Comparison of ENCODE assay signal across 14 cellular contexts in the genomic region with DNA sequence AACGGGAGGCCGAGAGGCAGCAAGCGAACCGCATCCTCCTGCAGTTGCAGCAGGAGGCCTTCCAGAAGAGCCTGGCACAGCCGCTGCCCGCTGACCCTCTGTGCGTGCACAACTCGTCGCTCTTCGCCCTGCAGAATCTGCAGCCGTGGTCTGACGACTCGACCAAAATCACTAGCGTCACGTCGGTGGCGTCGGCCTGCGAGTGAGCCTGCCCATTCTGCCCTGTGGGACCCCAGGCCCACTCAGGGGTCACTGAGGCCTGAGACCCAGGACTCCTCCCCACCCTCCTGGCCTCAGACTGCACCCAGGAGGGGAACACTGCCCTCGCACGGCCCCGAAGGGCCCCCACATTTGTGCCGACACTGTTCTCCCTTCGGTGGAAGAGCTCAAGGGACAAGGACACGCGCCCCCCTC. TPM values are rescaled to one million over a fixed set of nuclear protein-coding genes. Genes with fewer than 3 reads are reported as not detected.
DNase-seq lines count a peak whose midpoint lies in the region; TF ChIP-seq lines count a peak whose summit lies in the region.
"Had no signal": no experiment of that assay in that cellular context is flagged by ENCODE, and none has a peak within 500 bp of the region (broad histone marks: within the 10 kb centered on the region; RNA-seq: fewer than 3 reads in every experiment).

No MANE protein-coding gene starts in this region.

- no peak overlapping the region for H3K27ac ChIP-seq in osteoblast (ENCODE audit: low read depth, low read length)
- H3K27ac ChIP-seq: BLaER1, HL-60 had no signal

- H3K36me3 ChIP-seq in iPS-15b (ENCODE audit: control insufficient read depth, insufficient read depth, low read length) (no peaks in the 10 kb centered on the region), osteoblast (ENCODE audit: insufficient read depth, low read length) (no peaks in the 10 kb centered on the region)
- H3K36me3 ChIP-seq: BLaER1 had no signal

- no peaks in the 10 kb centered on the region for H3K79me2 ChIP-seq in osteoblast (ENCODE audit: insufficient read depth, low read length)

- no peaks in the 10 kb centered on the region for H3K9me3 ChIP-seq in iPS-15b (ENCODE audit: control insufficient read depth, insufficient read depth, low read length)
- no peaks in the 10 kb centered on the region for H3K9me3 ChIP-seq in osteoblast (ENCODE audit: low read depth, low read length)
- H3K9me3 ChIP-seq: BLaER1 had no signal

- H3K4me1 ChIP-seq in iPS-15b (ENCODE audit: control insufficient read depth, insufficient read depth, low read length): no peaks in the 10 kb centered on the region
- no peaks in the 10 kb centered on the region for H3K4me1 ChIP-seq in osteoblast (ENCODE audit: insufficient read depth, low read length)

- H4K20me1 ChIP-seq in osteoblast (ENCODE audit: insufficient read depth, low read length): no peaks in the 10 kb centered on the region

- no peak overlapping the region for H3K4me2 ChIP-seq in osteoblast (ENCODE audit: insufficient read depth, low read length)
- H3K4me2 ChIP-seq: BLaER1 had no signal

- H3K4me3 ChIP-seq in iPS-15b (ENCODE audit: low read depth, low read length) (peak overlapping the region; percentile 18), osteoblast (ENCODE audit: insufficient read depth, low read length) (no peak overlapping the region)
- H3K4me3 ChIP-seq: BLaER1 had no signal

- peaks cover 100% of the 10 kb centered on the region for H3K27me3 ChIP-seq in iPS-15b (ENCODE audit: control insufficient read depth, insufficient read depth, low read length)
- peaks cover 100% of the 10 kb centered on the region for H3K27me3 ChIP-seq in osteoblast (ENCODE audit: insufficient read depth, low read length)

- H2AFZ ChIP-seq in osteoblast (ENCODE audit: low read length): no peak overlapping the region

- DNase-seq in stimulated activated CD4-positive, alpha-beta T cell treated with anti-CD3 and anti-CD28 coated beads, Interleukin-15, amount 100 ng/mL, for 24 hours: peak; percentile 3
- DNase-seq in stimulated activated CD4-positive, alpha-beta T cell treated with anti-CD3 and anti-CD28 coated beads, Interleukin-4, amount 100 ng/mL, for 4 hours: no peak
- peak; percentile 68 for DNase-seq in osteoblast (ENCODE audit: insufficient read length, low spot score, missing footprints)
- no peak for DNase-seq in pons (ENCODE audit: low spot score)
- DNase-seq in inferior parietal cortex (ENCODE audit: extremely low spot score): no peak
- DNase-seq in activated CD4-positive, alpha-beta T cell treated with anti-CD3 and anti-CD28 coated beads, Interleukin-2, amount 50 U/mL, for 48 hours: no peak
- DNase-seq: 8988T; AML-193; CD4-positive, CD25-positive, alpha-beta regulatory T cell; GF-D8; GOT3 had no signal

- H3K9ac ChIP-seq in iPS-15b (ENCODE audit: low read depth, low read length): no peak overlapping the region
- H3K9ac ChIP-seq: BLaER1 had no signal

- no peak for TF ChIP-seq CTCF in osteoblast (IDR thresholded peaks at IDR 0.05; ENCODE audit: extremely low read depth, low read depth, low read length)

RNA-seq across cellular contexts. Expression of gene TLX1, which starts 5.6 kb away (rescaled TPM):
- not detected in 2 replicates for total RNA-seq in osteoblast
- total RNA-seq: CD4-positive, CD25-positive, alpha-beta regulatory T cell had no signal

Comparison
In these comparisons a context has a peak if more than half of its experiments do, and no peak if none do; other contexts are left out.
1. DNase-seq: peak in stimulated activated CD4-positive, alpha-beta T cell treated with anti-CD3 and anti-CD28 coated beads, Interleukin-15, amount 100 ng/mL, for 24 hours (single experiment) and osteoblast (single experiment); none in stimulated activated CD4-positive, alpha-beta T cell treated with anti-CD3 and anti-CD28 coated beads, Interleukin-4, amount 100 ng/mL, for 4 hours (0 of 2), pons (single experiment), inferior parietal cortex (single experiment) and activated CD4-positive, alpha-beta T cell treated with anti-CD3 and anti-CD28 coated beads, Interleukin-2, amount 50 U/mL, for 48 hours (0 of 2).